In genomic region chr17:32757963-32758362, GRCh38 we compare ENCODE assay signal across 22 cellular contexts.
DNase-seq lines count a peak whose midpoint lies in the region; ATAC-seq and TF ChIP-seq lines count a peak whose summit lies in the region.
"Had no signal": no experiment of that assay in that cellular context is flagged by ENCODE, and none has a peak within 500 bp of the region (broad histone marks: within the 10 kb centered on the region; RNA-seq: fewer than 3 reads in every experiment).

No MANE protein-coding gene starts in this region.

- DNase-seq in EL = peak; percentile 23
- peak; percentile 9 for DNase-seq in SW480 (ENCODE audit: low spot score)
- DNase-seq in epithelial cell of proximal tubule (ENCODE audit: low read depth) = peak; percentile 63
- DNase-seq in renal cortical epithelial cell (ENCODE audit: low read depth) = peak; percentile 91
- no peak for DNase-seq in NCI-H526 (lab: John Stamatoyannopoulos, UW)
- no peak for DNase-seq in gastrocnemius medialis
- DNase-seq: activated CD4-positive, alpha-beta T cell treated with anti-CD3 and anti-CD28 coated beads for 1 hour; activated effector memory CD4-positive, alpha-beta T cell treated with anti-CD3 and anti-CD28 coated beads, Interleukin-2, amount 50 U/mL, for 16 hours; colonic mucosa; heart left ventricle; KG1; naive thymus-derived CD8-positive, alpha-beta T cell; NCI-H1417 treated with DMSO at 0.1 percent for 48 hours; NCI-H2107; NK-92 treated with Interleukin-12 subunit alpha and Interleukin-12 subunit beta, amount 100 ng/mL, for 24 hours; stimulated activated CD4-positive, alpha-beta T cell treated with anti-CD3 and anti-CD28 coated beads, Interleukin-4, amount 100 ng/mL, for 4 hours; stimulated activated naive CD4-positive, alpha-beta T cell treated with Interleukin-2 at 50 U/mL for 16 hours; testis; uterus had no signal

- in situ Hi-C loops in gastrocnemius medialis (cut with MboI; ENCODE audit: low sequenced_read_pairs in 4 of 4) = loop anchor here in 3 of 4 donors (10.0 to 25.0 kb wide), 3 partner anchors 93 to 296 kb away; no protein-coding TSS in a partner anchor

- ATAC-seq in GM18861 (IDR thresholded peaks at IDR 0.05; ENCODE audit: unreplicated experiment) = no peak
- ATAC-seq in gastrocnemius medialis = no peak
- ATAC-seq: heart left ventricle; naive thymus-derived CD8-positive, alpha-beta T cell; Panc1 had no signal

- H3K4me3 ChIP-seq in epithelial cell of proximal tubule (ENCODE audit: low read depth, low read length) (no peak overlapping the region), gastrocnemius medialis (no peak overlapping the region)
- H3K4me3 ChIP-seq: colonic mucosa, heart left ventricle, right atrium auricular region, testis, uterus had no signal

- no peaks in the 10 kb centered on the region for H3K36me3 ChIP-seq in gastrocnemius medialis
- H3K36me3 ChIP-seq: colonic mucosa, uterus had no signal

- no peaks in the 10 kb centered on the region for H3K9me3 ChIP-seq in gastrocnemius medialis
- H3K9me3 ChIP-seq: colonic mucosa, right atrium auricular region, testis, uterus had no signal

- no peak for TF ChIP-seq POLR2A in gastrocnemius medialis (IDR thresholded peaks at IDR 0.05)

- no peaks in the 10 kb centered on the region for H3K27me3 ChIP-seq in gastrocnemius medialis
- H3K27me3 ChIP-seq: colonic mucosa, heart left ventricle, right atrium auricular region, testis, uterus had no signal

- TF ChIP-seq CTCF in epithelial cell of proximal tubule (conservative IDR thresholded peaks at IDR 0.05; ENCODE audit: low read depth, low read length) (no peak), gastrocnemius medialis (IDR thresholded peaks at IDR 0.05 in 4 of 5, conservative IDR thresholded peaks at IDR 0.05 in 1 of 5) (no peak)

- no peaks in the 10 kb centered on the region for H3K4me1 ChIP-seq in gastrocnemius medialis
- H3K4me1 ChIP-seq: colonic mucosa, right atrium auricular region, uterus had no signal

- H3K27ac ChIP-seq in gastrocnemius medialis = no peak overlapping the region
- H3K27ac ChIP-seq: colonic mucosa, heart left ventricle, right atrium auricular region, testis, uterus had no signal

- intact Hi-C loops in gastrocnemius medialis (cut with DNase I; ENCODE audit: low total_unique reads) = loop anchor here (5.0 kb wide), 2 partner anchors 271 to 296 kb away; partner anchors contain the start of gene CDK5R1

Comparison
In these comparisons a context has a peak if more than half of its experiments do, and no peak if none do; other contexts are left out.
1. DNase-seq: peak in EL (single experiment), SW480 (single experiment), epithelial cell of proximal tubule (single experiment) and renal cortical epithelial cell (single experiment); none in NCI-H526 (0 of 2) and gastrocnemius medialis (0 of 2).